8 cellular contexts compared by ENCODE assay signal in the genomic region with DNA sequence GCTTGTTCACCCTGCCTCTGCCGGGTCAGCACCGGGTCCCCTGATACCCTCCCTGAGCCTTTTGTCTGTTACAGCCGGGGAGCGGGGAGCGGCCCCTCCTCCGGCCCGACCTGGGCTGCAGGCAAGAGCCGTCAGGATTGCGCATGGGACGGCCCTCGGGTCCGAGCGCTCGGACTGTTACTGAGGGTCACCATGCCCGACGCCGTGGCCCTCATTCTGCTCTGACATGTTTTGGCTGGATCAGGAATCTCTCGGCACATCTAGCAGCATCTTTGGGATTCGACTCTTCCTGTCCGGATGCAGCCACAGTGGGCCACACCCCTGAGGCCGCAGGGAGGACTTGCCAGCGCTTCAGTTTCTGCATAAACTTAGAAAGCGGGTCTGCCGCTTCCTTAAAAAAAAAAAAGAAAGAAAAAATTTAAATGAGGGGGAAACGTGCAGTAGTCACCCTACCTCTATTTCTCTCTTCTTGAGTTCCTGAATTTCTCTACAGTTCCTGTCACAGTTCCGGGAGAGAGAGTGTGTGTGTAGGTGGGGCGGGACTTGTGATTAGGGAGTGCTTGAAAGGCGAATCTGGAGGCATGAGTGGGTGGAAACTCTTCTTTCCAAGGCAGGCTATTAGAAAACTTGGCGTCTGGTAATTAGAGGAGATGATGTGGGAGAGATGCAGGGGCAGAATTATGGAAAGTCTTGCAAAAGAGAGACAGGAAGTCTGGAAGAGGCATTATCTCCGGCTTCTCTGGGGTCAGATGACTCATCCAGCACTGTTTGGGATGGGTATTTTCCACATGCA. TPM values are rescaled to one million over a fixed set of nuclear protein-coding genes. Genes with fewer than 3 reads are reported as not detected.
DNase-seq lines count a peak whose midpoint lies in the region; ATAC-seq and TF ChIP-seq lines count a peak whose summit lies in the region.

No MANE protein-coding gene starts in this region.

- WGBS in iPS DF 6.9 (ENCODE audit: insufficient coverage, insufficient read length): no CpG with 5 or more reads among the region's 30 CpGs

- H3K9ac ChIP-seq in SU-DHL-6 (ENCODE audit: low read length) (peak overlapping the region; percentile 87), rectal smooth muscle tissue (ENCODE audit: low read length) (peak overlapping the region; percentile 29)

- no peak for ATAC-seq in GM18519 (IDR thresholded peaks at IDR 0.05; ENCODE audit: low FRiP score, unreplicated experiment)

- H3K4me3 Mint-ChIP-seq in brain: peak overlapping the region; percentile 85 to 91 (median 88)

- no peaks in the 10 kb centered on the region for H3K9me2 ChIP-seq in SU-DHL-6 (replicated peaks; ENCODE audit: insufficient read depth, low read length)

- H3K9me3 Mint-ChIP-seq in brain: no peaks in the 10 kb centered on the region

- no peaks in the 10 kb centered on the region for H4K20me1 ChIP-seq in SU-DHL-6 (ENCODE audit: low read depth, low read length)

- TF ChIP-seq CTCF in SU-DHL-6 (IDR thresholded peaks at IDR 0.05; ENCODE audit: insufficient read depth, low read length, poor library complexity, severe bottlenecking) (no peak), brain (conservative IDR thresholded peaks at IDR 0.05) (no peak)

- H3K79me2 ChIP-seq in SU-DHL-6 (ENCODE audit: insufficient read depth, low read length): peaks cover 21% of the 10 kb centered on the region

- H3K4me1 ChIP-seq in iPS DF 6.9 (ENCODE audit: control insufficient read depth, insufficient read depth, low read length) (no peaks in the 10 kb centered on the region), rectal smooth muscle tissue (ENCODE audit: control insufficient read depth, insufficient read depth, low read length) (peaks cover 11% of the 10 kb centered on the region)

- H3K36me3 Mint-ChIP-seq in brain: peaks cover 18% of the 10 kb centered on the region

- H3K4me2 ChIP-seq in SU-DHL-6 (ENCODE audit: low read depth, low read length, poor library complexity, severe bottlenecking): peak overlapping the region; percentile 83

- H3K36me3 ChIP-seq in SU-DHL-6 (ENCODE audit: low read length): peaks cover 5% of the 10 kb centered on the region; the same call in 1 of the 2 replicates
- H3K36me3 ChIP-seq in iPS DF 6.9 (ENCODE audit: control insufficient read depth, insufficient read depth, low read length): no peaks in the 10 kb centered on the region
- H3K36me3 ChIP-seq in rectal smooth muscle tissue (ENCODE audit: control insufficient read depth, insufficient read depth, low read length): peaks cover 3% of the 10 kb centered on the region

- peak overlapping the region; percentile 70 for H2AFZ ChIP-seq in SU-DHL-6 (ENCODE audit: low read depth, low read length, severe bottlenecking)

- H3K27me3 ChIP-seq in SU-DHL-6 (ENCODE audit: low read length) (no peaks in the 10 kb centered on the region), iPS DF 6.9 (ENCODE audit: control insufficient read depth, insufficient read depth, low read length) (no peaks in the 10 kb centered on the region), rectal smooth muscle tissue (ENCODE audit: control insufficient read depth, insufficient read depth, low read length) (no peaks in the 10 kb centered on the region)

- H3K9me3 ChIP-seq in SU-DHL-6 (ENCODE audit: insufficient read depth, low read length) (no peaks in the 10 kb centered on the region), iPS DF 6.9 (ENCODE audit: control insufficient read depth, insufficient read depth, low read length) (no peaks in the 10 kb centered on the region)

- H3K27ac Mint-ChIP-seq in brain: peak overlapping the region; percentile 65 to 95 (median 89)

- H3K27me3 Mint-ChIP-seq in brain: peaks cover 7% of the 10 kb centered on the region

- peaks cover 42% of the 10 kb centered on the region for H3K4me1 Mint-ChIP-seq in brain

- H3K27ac ChIP-seq in SU-DHL-6 (ENCODE audit: low read depth, low read length): peak overlapping the region; percentile 77
- no peak overlapping the region for H3K27ac ChIP-seq in iPS DF 6.9 (ENCODE audit: low read length)
- peak overlapping the region; percentile 96 for H3K27ac ChIP-seq in rectal smooth muscle tissue (ENCODE audit: low read depth, low read length)

- H3K4me3 ChIP-seq in SU-DHL-6 (ENCODE audit: insufficient read depth, low read length, poor library complexity, severe bottlenecking) (peak overlapping the region; percentile 88), iPS DF 6.9 (ENCODE audit: low read length) (peak overlapping the region; percentile 75), rectal smooth muscle tissue (ENCODE audit: low read length) (peak overlapping the region; percentile 74)

- DNase-seq in activated T-cell treated with anti-CD3 and anti-CD28 coated beads for 1 hour (ENCODE audit: low read depth) (peak; percentile 11), LoVo (ENCODE audit: low spot score) (peak; percentile 53), iPS DF 6.9 (ENCODE audit: low read depth, low spot score) (no peak)
- no peak for DNase-seq in activated T-cell treated with anti-CD3 and anti-CD28 coated beads, Interleukin-2, amount 50 U/mL, for 1 hour

- H3F3A ChIP-seq in SU-DHL-6 (ENCODE audit: insufficient read depth): 0 out of 2 replicates have a peak, but pooled peaks cover 5% of the 10 kb centered on the region

RNA-seq across cellular contexts. Expression of a gene that starts 1.0 kb away (rescaled TPM):
- 4.2 TPM for polyA plus RNA-seq in brain (ENCODE audit: insufficient read depth, low read depth, low replicate concordance)

Comparison
In these comparisons a context has a peak if more than half of its experiments do, and no peak if none do; other contexts are left out.
1. DNase-seq: peak in activated T-cell treated with anti-CD3 and anti-CD28 coated beads for 1 hour (single experiment) and LoVo (single experiment); none in activated T-cell treated with anti-CD3 and anti-CD28 coated beads, Interleukin-2, amount 50 U/mL, for 1 hour (single experiment) and iPS DF 6.9 (single experiment).
2. Peak in every context shown above with its lines, with median percentiles within 50 percentile points of each other: H3K4me3 ChIP-seq.